11 cellular contexts compared by ENCODE assay signal in genomic region chr15:87752250-87752951, GRCh38.
DNase-seq lines count a peak whose midpoint lies in the region; ATAC-seq and TF ChIP-seq lines count a peak whose summit lies in the region.
"Had no signal": no experiment of that assay in that cellular context is flagged by ENCODE, and none has a peak within 500 bp of the region (broad histone marks: within the 10 kb centered on the region; RNA-seq: fewer than 3 reads in every experiment).

No MANE protein-coding gene starts in this region.

- no peaks in the 10 kb centered on the region for H3K9me3 Mint-ChIP-seq in GM23338

- ATAC-seq in left lung (peak; percentile 70), GM23338 (no peak), psoas muscle (no peak)

- no peaks in the 10 kb centered on the region for H3K27me3 Mint-ChIP-seq in GM23338 (ENCODE audit: insufficient read depth, low read depth, poor library complexity)

- no peaks in the 10 kb centered on the region for H4K20me1 ChIP-seq in GM23338 (replicated peaks; ENCODE audit: insufficient read depth)

- WGBS in psoas muscle, 3 donors: 15 to 25% (median 22%) methylated on average over 5 of the region's 5 CpGs

- no peaks in the 10 kb centered on the region for H3K36me3 ChIP-seq in left lung
- H3K36me3 ChIP-seq in GM23338 (ENCODE audit: insufficient read depth): no peaks in the 10 kb centered on the region
- H3K36me3 ChIP-seq in tibial artery: no peaks in the 10 kb centered on the region
- no peaks in the 10 kb centered on the region for H3K36me3 ChIP-seq in psoas muscle (ENCODE audit: insufficient read depth in 1 of 2, low read depth in 1 of 2)
- H3K36me3 ChIP-seq: Peyer's patch had no signal

- TF ChIP-seq CTCF in AG09319 (IDR thresholded peaks at IDR 0.05; ENCODE audit: low read depth, low read length) (no peak), left lung (IDR thresholded peaks at IDR 0.05) (no peak), GM23338 (conservative IDR thresholded peaks at IDR 0.05; ENCODE audit: low read depth in 2 of 2) (no peak), tibial artery (IDR thresholded peaks at IDR 0.05) (no peak), psoas muscle (IDR thresholded peaks at IDR 0.05) (no peak)

- no peaks in the 10 kb centered on the region for H3K9me2 ChIP-seq in GM23338 (ENCODE audit: insufficient read depth)

- no peaks in the 10 kb centered on the region for H3K4me1 Mint-ChIP-seq in GM23338

- peaks cover 12 to 19% of the 10 kb centered on the region in 2 donors for H3K4me1 ChIP-seq in left lung
- no peaks in the 10 kb centered on the region for H3K4me1 ChIP-seq in GM23338 (ENCODE audit: insufficient read depth)
- peaks cover 0 to 23% (median 12%) of the 10 kb centered on the region in 4 donors for H3K4me1 ChIP-seq in tibial artery
- H3K4me1 ChIP-seq in psoas muscle: no peaks in the 10 kb centered on the region

- no peaks in the 10 kb centered on the region for H3K27me3 ChIP-seq in left lung
- H3K27me3 ChIP-seq in GM23338 (ENCODE audit: insufficient read depth): no peaks in the 10 kb centered on the region
- H3K27me3 ChIP-seq in tibial artery: no peaks in the 10 kb centered on the region
- H3K27me3 ChIP-seq in psoas muscle (ENCODE audit: insufficient read depth in 3 of 3, low read length in 2 of 3): no peaks in the 10 kb centered on the region
- H3K27me3 ChIP-seq: Peyer's patch had no signal

- H3K4me3 ChIP-seq in left lung: no peak overlapping the region
- H3K4me3 ChIP-seq in GM23338: no peak overlapping the region
- no peak overlapping the region for H3K4me3 ChIP-seq in tibial artery
- no peak overlapping the region for H3K4me3 ChIP-seq in psoas muscle
- H3K4me3 ChIP-seq: Peyer's patch had no signal

- intact Hi-C loops in left lung (cut with DNase I) (no loop called here), tibial artery (cut with DNase I; ENCODE audit: low total_unique reads) (no loop called here), psoas muscle (cut with DNase I) (no loop called here)

- no peak overlapping the region for H2AFZ ChIP-seq in GM23338

- H3K27ac Mint-ChIP-seq in GM23338: no peak overlapping the region

- no peaks in the 10 kb centered on the region for H3F3A ChIP-seq in GM23338 (replicated peaks; ENCODE audit: low read depth)

- no peaks in the 10 kb centered on the region for H3K36me3 Mint-ChIP-seq in GM23338 (ENCODE audit: low read depth)

- DNase-seq in AG09319 (ENCODE audit: extremely low read depth, low read depth) (peak; percentile 65), HS-5 (ENCODE audit: low read depth) (peak; percentile 87), amniotic epithelial cell (ENCODE audit: low read depth) (peak; percentile 83), left lung (no peak), GM23338 (ENCODE audit: low spot score) (no peak), tibial artery (no peak), psoas muscle (no peak), GDM1 (lab: John Stamatoyannopoulos, UW) (no peak)
- DNase-seq: GF-D8, Peyer's patch had no signal

- H3K79me2 ChIP-seq in GM23338 (replicated peaks; ENCODE audit: insufficient read depth): no peaks in the 10 kb centered on the region

- H3K4me2 ChIP-seq in GM23338: no peak overlapping the region

- H3K9me3 ChIP-seq in left lung (no peaks in the 10 kb centered on the region), tibial artery (no peaks in the 10 kb centered on the region), psoas muscle (no peaks in the 10 kb centered on the region)
- H3K9me3 ChIP-seq: Peyer's patch had no signal

- H3K4me3 Mint-ChIP-seq in GM23338: no peak overlapping the region

- no peak overlapping the region for H3K27ac ChIP-seq in left lung
- H3K27ac ChIP-seq in GM23338 (ENCODE audit: low read depth): no peak overlapping the region
- H3K27ac ChIP-seq in tibial artery: no peak overlapping the region
- H3K27ac ChIP-seq in psoas muscle: no peak overlapping the region
- H3K27ac ChIP-seq: HL-60 had no signal

TF ChIP-seq in GM23338, 12 proteins besides CTCF, POLR2A, EP300 and RAD21 (continues in another document):
- TF ChIP-seq STAT1 (IDR thresholded peaks at IDR 0.05; ENCODE audit: unreplicated experiment) (no peak), JUNB (IDR thresholded peaks at IDR 0.05; ENCODE audit: unreplicated experiment) (no peak), ZNF114 (CRISPR knock-in tag; IDR thresholded peaks at IDR 0.05) (no peak), REST (IDR thresholded peaks at IDR 0.05; ENCODE audit: unreplicated experiment) (no peak), CREB1 (CRISPR knock-in tag; IDR thresholded peaks at IDR 0.05; ENCODE audit: low read depth) (no peak), EZH2phosphoT487 (IDR thresholded peaks at IDR 0.05; ENCODE audit: unreplicated experiment) (no peak), NANOG (IDR thresholded peaks at IDR 0.05; ENCODE audit: borderline replicate concordance) (no peak), EZH2 (IDR thresholded peaks at IDR 0.05; ENCODE audit: low read depth, unreplicated experiment) (no peak)
- TF ChIP-seq, protein P1, sequence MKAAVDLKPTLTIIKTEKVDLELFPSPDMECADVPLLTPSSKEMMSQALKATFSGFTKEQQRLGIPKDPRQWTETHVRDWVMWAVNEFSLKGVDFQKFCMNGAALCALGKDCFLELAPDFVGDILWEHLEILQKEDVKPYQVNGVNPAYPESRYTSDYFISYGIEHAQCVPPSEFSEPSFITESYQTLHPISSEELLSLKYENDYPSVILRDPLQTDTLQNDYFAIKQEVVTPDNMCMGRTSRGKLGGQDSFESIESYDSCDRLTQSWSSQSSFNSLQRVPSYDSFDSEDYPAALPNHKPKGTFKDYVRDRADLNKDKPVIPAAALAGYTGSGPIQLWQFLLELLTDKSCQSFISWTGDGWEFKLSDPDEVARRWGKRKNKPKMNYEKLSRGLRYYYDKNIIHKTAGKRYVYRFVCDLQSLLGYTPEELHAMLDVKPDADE (IDR thresholded peaks at IDR 0.05): no peak

Comparison
In these comparisons a context has a peak if more than half of its experiments do, and no peak if none do; other contexts are left out.
1. DNase-seq: peak in AG09319 (single experiment), HS-5 (single experiment) and amniotic epithelial cell (single experiment); none in left lung (0 of 2), GM23338 (single experiment), tibial artery (0 of 2), psoas muscle (0 of 2) and GDM1 (single experiment).